Comparison of ENCODE assay signal across 1 cellular context in the genomic region with DNA sequence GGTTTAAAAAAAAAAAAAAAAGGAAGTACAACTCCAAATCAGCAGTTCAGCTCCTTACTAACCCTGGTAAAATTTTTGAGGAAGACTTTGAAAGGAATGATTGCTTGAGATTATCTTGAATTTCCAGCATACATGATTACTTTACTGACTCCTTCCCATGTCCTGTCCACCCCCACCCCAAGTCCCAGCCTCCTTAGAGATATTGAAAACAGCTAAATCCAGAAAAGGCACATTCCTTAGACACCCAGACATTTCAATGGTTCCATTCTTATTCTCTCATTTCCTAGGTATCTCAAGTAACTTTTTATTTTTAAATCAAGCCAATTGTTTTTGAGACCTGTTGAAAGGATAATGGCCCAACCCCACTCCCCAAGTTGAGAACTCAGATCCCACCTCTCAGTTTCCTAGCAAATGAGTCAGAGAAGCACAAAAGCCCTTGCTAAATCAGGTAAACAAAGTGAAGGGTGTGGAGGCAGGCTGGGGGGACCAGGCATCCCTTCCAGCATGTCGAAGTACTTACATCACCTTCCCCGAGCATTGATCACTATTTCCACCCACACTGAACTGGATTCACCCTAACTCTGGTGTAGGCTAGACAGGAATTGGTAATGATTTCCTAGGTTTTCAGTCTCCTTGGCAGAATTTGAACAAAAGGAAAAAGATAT.
TF ChIP-seq lines count a peak whose summit lies in the region.

No MANE protein-coding gene starts in this region.

TF ChIP-seq in H1, 55 proteins besides CTCF, POLR2A, EP300 and RAD21 (continued from another document):
- TF ChIP-seq ATF2 (IDR thresholded peaks at IDR 0.05; ENCODE audit: low read length) = no peak
- no peak for TF ChIP-seq TBP (IDR thresholded peaks at IDR 0.05; ENCODE audit: low read depth, low read length)
